In the genomic region with DNA sequence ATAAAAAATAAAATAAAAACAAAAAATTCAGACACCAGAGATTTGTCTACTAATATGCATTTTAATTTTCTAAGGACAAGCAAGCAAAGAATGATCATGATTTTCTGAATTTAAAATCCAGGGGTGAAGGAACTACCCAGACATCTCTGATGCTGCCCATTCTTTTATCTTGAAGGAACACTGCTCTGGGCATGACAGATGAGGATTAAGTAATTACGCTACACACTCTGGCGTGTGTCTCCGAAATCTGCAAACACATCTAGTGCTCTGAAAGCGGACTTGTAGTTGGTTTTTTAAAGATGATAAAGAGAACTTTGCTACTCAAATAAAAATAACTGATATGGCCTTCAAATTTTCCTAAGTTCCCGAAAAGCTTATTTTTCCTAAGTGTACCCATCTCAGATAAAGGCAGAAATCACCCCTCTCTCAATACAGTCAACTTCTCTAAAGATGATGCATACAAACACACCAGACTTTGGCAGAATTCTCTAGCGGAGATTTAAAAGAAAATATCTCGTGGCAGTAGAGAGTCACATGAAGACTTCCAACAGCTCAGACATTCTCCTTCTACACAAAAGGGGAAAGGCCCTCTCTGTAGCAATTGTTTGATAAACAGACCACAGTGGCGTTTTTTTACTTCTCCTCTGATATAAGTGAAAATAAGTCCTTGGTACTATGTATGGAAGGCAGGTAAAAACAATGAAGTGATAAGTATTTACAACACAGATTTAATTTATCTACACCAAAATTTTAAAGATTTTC, we compare ENCODE assay signal across 22 cellular contexts.
A peak's percentile ranks its signal among the peaks of the same experiment; 100 is the strongest.
DNase-seq lines count a peak whose midpoint lies in the region; ATAC-seq and TF ChIP-seq lines count a peak whose summit lies in the region.
"Had no signal": no experiment of that assay in that cellular context is flagged by ENCODE, and none has a peak within 500 bp of the region (broad histone marks: within the 10 kb centered on the region; RNA-seq: fewer than 3 reads in every experiment).

No MANE protein-coding gene starts in this region.

- peaks cover 32% of the 10 kb centered on the region for H3K36me3 Mint-ChIP-seq in activated CD4-positive, alpha-beta T cell treated with anti-CD3 and anti-CD28 coated beads, Interleukin-2, amount 10 ng/mL, durations not matched to agents 7 days and 5 days (ENCODE audit: low read depth)
- H3K36me3 Mint-ChIP-seq in activated B cell treated with CpG ODN at 0.5 μM for 24 hours (ENCODE audit: low read depth): peaks cover 27% of the 10 kb centered on the region
- H3K36me3 Mint-ChIP-seq: CD4-positive, CD25-positive, alpha-beta regulatory T cell had no signal

- no peak overlapping the region for H3K27ac ChIP-seq in smooth muscle cell (ENCODE audit: low read depth)
- H3K27ac ChIP-seq: SJCRH30, thyroid gland, vagina had no signal

- DNase-seq in activated CD4-positive, alpha-beta T cell treated with anti-CD3 and anti-CD28 coated beads, Interleukin-2, amount 10 ng/mL, durations not matched to agents 7 days and 5 days: no peak
- DNase-seq in activated CD4-positive, alpha-beta T cell treated with anti-CD3 and anti-CD28 coated beads for 48 hours: no peak
- DNase-seq in activated B cell treated with CpG ODN at 0.5 μM for 24 hours (no peak), erythroblast (lab: John Stamatoyannopoulos, UW) (peak; percentile 71 to 84), smooth muscle cell (lab: John Stamatoyannopoulos, UW; ENCODE audit: unreplicated experiment) (no peak), DMS53 treated with DMSO at 0.1 percent for 48 hours (lab: John Stamatoyannopoulos, UW; ENCODE audit: unreplicated experiment) (no peak), cerebellum (ENCODE audit: low spot score) (no peak)
- DNase-seq: activated CD4-positive, CD25-positive, alpha-beta regulatory T cell treated with anti-CD3 and anti-CD28 coated beads, Interleukin-2, amount 50 U/mL, for 72 hours; activated T-cell treated with anti-CD3 and anti-CD28 coated beads, Interleukin-2, amount 50 U/mL, for 48 hours; anterior cingulate cortex; CD4-positive, CD25-positive, alpha-beta regulatory T cell; left cardiac atrium; NCI-H187 treated with DMSO at 0.1 percent for 48 hours; NCI-H524 treated with DMSO at 0.1 percent for 48 hours; nucleus accumbens; SJCRH30; stimulated activated naive CD4-positive, alpha-beta T cell treated with Interleukin-2 at 50 U/mL for 16 hours; T-cell; thyroid gland had no signal

- no peaks in the 10 kb centered on the region for H3K27me3 ChIP-seq in smooth muscle cell (ENCODE audit: low read depth)
- H3K27me3 ChIP-seq: SJCRH30, thyroid gland, vagina had no signal

- 33% methylated on average over 8 of the region's 8 CpGs for WGBS in smooth muscle cell (ENCODE audit: low lambda C conversion rate)

- H3K9me3 Mint-ChIP-seq in activated CD4-positive, alpha-beta T cell treated with anti-CD3 and anti-CD28 coated beads, Interleukin-2, amount 10 ng/mL, durations not matched to agents 7 days and 5 days: peaks cover 5% of the 10 kb centered on the region
- no peaks in the 10 kb centered on the region for H3K9me3 Mint-ChIP-seq in activated B cell treated with CpG ODN at 0.5 μM for 24 hours
- H3K9me3 Mint-ChIP-seq: dendritic cell treated with granulocyte-macrophage colony-stimulating factor and Interleukin-4, amounts not matched to agents 40 ng/mL and 50 ng/mL, for 4 days; T-cell had no signal

- POLR2A ChIA-PET in activated CD4-positive, alpha-beta T cell treated with anti-CD3 and anti-CD28 coated beads, Interleukin-2, amount 10 ng/mL, durations not matched to agents 7 days and 5 days (lab: Charles Lee): no interaction called here
- POLR2A ChIA-PET in activated B cell treated with CpG ODN at 0.5 μM for 24 hours (lab: Charles Lee): interaction anchor here (1.2 kb wide), 1 partner anchor 11 kb away, joined by 3 read pairs; no protein-coding TSS in a partner anchor

- H3K79me2 ChIP-seq in smooth muscle cell (ENCODE audit: low read depth): no peaks in the 10 kb centered on the region

- TF ChIP-seq CTCF in activated B cell treated with CpG ODN at 0.5 μM for 24 hours (IDR thresholded peaks at IDR 0.05) (no peak), smooth muscle cell (IDR thresholded peaks at IDR 0.05; ENCODE audit: borderline replicate concordance, insufficient read depth, poor library complexity, severe bottlenecking) (no peak)

- ATAC-seq in activated B cell treated with CpG ODN at 0.5 μM for 24 hours (ENCODE audit: low read depth) (no peak), GM19023 (IDR thresholded peaks at IDR 0.05; ENCODE audit: unreplicated experiment) (no peak)
- ATAC-seq: left cardiac atrium had no signal

- no peak overlapping the region for H3K4me3 Mint-ChIP-seq in activated CD4-positive, alpha-beta T cell treated with anti-CD3 and anti-CD28 coated beads, Interleukin-2, amount 10 ng/mL, durations not matched to agents 7 days and 5 days
- H3K4me3 Mint-ChIP-seq in activated B cell treated with CpG ODN at 0.5 μM for 24 hours: no peak overlapping the region
- H3K4me3 Mint-ChIP-seq: CD4-positive, CD25-positive, alpha-beta regulatory T cell; dendritic cell treated with granulocyte-macrophage colony-stimulating factor and Interleukin-4, amounts not matched to agents 40 ng/mL and 50 ng/mL, for 4 days had no signal

- no peak overlapping the region for H3K4me3 ChIP-seq in smooth muscle cell
- H3K4me3 ChIP-seq: SJCRH30, thyroid gland, vagina had no signal

- intact Hi-C loops in activated B cell treated with CpG ODN at 0.5 μM for 24 hours (cut with micrococcal nuclease): no loop called here

- H3K27me3 Mint-ChIP-seq in activated CD4-positive, alpha-beta T cell treated with anti-CD3 and anti-CD28 coated beads, Interleukin-2, amount 10 ng/mL, durations not matched to agents 7 days and 5 days: no peaks in the 10 kb centered on the region
- H3K27me3 Mint-ChIP-seq in activated B cell treated with CpG ODN at 0.5 μM for 24 hours: no peaks in the 10 kb centered on the region
- H3K27me3 Mint-ChIP-seq: CD4-positive, CD25-positive, alpha-beta regulatory T cell; T-cell had no signal

- no peaks in the 10 kb centered on the region for H3K9me3 ChIP-seq in smooth muscle cell (replicated peaks; ENCODE audit: low read depth)
- H3K9me3 ChIP-seq: thyroid gland, vagina had no signal

- peak overlapping the region; percentile 13 for H3K27ac Mint-ChIP-seq in activated CD4-positive, alpha-beta T cell treated with anti-CD3 and anti-CD28 coated beads, Interleukin-2, amount 10 ng/mL, durations not matched to agents 7 days and 5 days
- peak overlapping the region; percentile 62 for H3K27ac Mint-ChIP-seq in activated B cell treated with CpG ODN at 0.5 μM for 24 hours
- H3K27ac Mint-ChIP-seq: dendritic cell treated with granulocyte-macrophage colony-stimulating factor and Interleukin-4, amounts not matched to agents 40 ng/mL and 50 ng/mL, for 4 days had no signal

- CTCF ChIA-PET in activated CD4-positive, alpha-beta T cell treated with anti-CD3 and anti-CD28 coated beads, Interleukin-2, amount 10 ng/mL, durations not matched to agents 7 days and 5 days (lab: Charles Lee): interaction anchor here (0.6 to 1.5 kb wide), 4 partner anchors 10 to 46 kb away, joined by 3 to 5 read pairs (median 3); no protein-coding TSS in a partner anchor
- CTCF ChIA-PET in activated B cell treated with CpG ODN at 0.5 μM for 24 hours (lab: Charles Lee): no interaction called here

- peak overlapping the region; percentile 61 for H3K4me2 ChIP-seq in smooth muscle cell

- no peaks in the 10 kb centered on the region for H3K36me3 ChIP-seq in smooth muscle cell (ENCODE audit: low read depth)
- H3K36me3 ChIP-seq: SJCRH30, thyroid gland, vagina had no signal

- no peaks in the 10 kb centered on the region for H4K20me1 ChIP-seq in smooth muscle cell (ENCODE audit: low read depth)

- TF ChIP-seq POLR2A in erythroblast (IDR thresholded peaks at IDR 0.05; ENCODE audit: low read length): no peak

- H3F3A ChIP-seq in smooth muscle cell (ENCODE audit: low read depth): peaks cover 3% of the 10 kb centered on the region

- H3K4me1 Mint-ChIP-seq in activated CD4-positive, alpha-beta T cell treated with anti-CD3 and anti-CD28 coated beads, Interleukin-2, amount 10 ng/mL, durations not matched to agents 7 days and 5 days: peaks cover 46% of the 10 kb centered on the region
- peaks cover 68% of the 10 kb centered on the region for H3K4me1 Mint-ChIP-seq in activated B cell treated with CpG ODN at 0.5 μM for 24 hours

- H3K9ac ChIP-seq in smooth muscle cell (ENCODE audit: low read depth): no peak overlapping the region

- peaks cover 22% of the 10 kb centered on the region for H3K4me1 ChIP-seq in smooth muscle cell (ENCODE audit: low read depth)
- H3K4me1 ChIP-seq: thyroid gland had no signal

- no peak overlapping the region for H2AFZ ChIP-seq in smooth muscle cell (ENCODE audit: low read depth)

Comparison
In these comparisons a context has a peak if more than half of its experiments do, and no peak if none do; other contexts are left out.
1. DNase-seq: peak in erythroblast (2 of 2); none in activated CD4-positive, alpha-beta T cell treated with anti-CD3 and anti-CD28 coated beads, Interleukin-2, amount 10 ng/mL, durations not matched to agents 7 days and 5 days (single experiment), activated CD4-positive, alpha-beta T cell treated with anti-CD3 and anti-CD28 coated beads for 48 hours (single experiment), activated B cell treated with CpG ODN at 0.5 μM for 24 hours (single experiment), smooth muscle cell (single experiment), DMS53 treated with DMSO at 0.1 percent for 48 hours (single experiment) and cerebellum (single experiment).